In genomic region chr5:150751096-150751891, GRCh38 we compare ENCODE assay signal across 14 cellular contexts. TPM values are rescaled to one million over a fixed set of nuclear protein-coding genes. Genes with fewer than 3 reads are reported as not detected.
DNase-seq lines count a peak whose midpoint lies in the region; ATAC-seq, FAIRE-seq and TF ChIP-seq lines count a peak whose summit lies in the region.
"Had no signal": no experiment of that assay in that cellular context is flagged by ENCODE, and none has a peak within 500 bp of the region (broad histone marks: within the 10 kb centered on the region; RNA-seq: fewer than 3 reads in every experiment).

No MANE protein-coding gene starts in this region.

- in situ Hi-C loops in GM12878 (cut with MboI): no loop called here

- peaks cover 29% of the 10 kb centered on the region for H3K79me2 ChIP-seq in GM12878 (ENCODE audit: control insufficient read depth, insufficient read depth, low read length)
- H3K79me2 ChIP-seq in smooth muscle cell (ENCODE audit: low read depth): peaks cover 78% of the 10 kb centered on the region

- no peaks in the 10 kb centered on the region for H4K20me1 ChIP-seq in GM12878 (ENCODE audit: control insufficient read depth, insufficient read depth)
- H4K20me1 ChIP-seq in smooth muscle cell (ENCODE audit: low read depth): peaks cover 41% of the 10 kb centered on the region

- ATAC-seq in HG02885 (IDR thresholded peaks at IDR 0.05; ENCODE audit: poor library complexity, unreplicated experiment) (peak; percentile 64), GM12878 (peak; percentile 78)
- ATAC-seq: gastroesophageal sphincter had no signal

- POLR2A ChIA-PET in GM12878 (lab: Charles Lee): interaction anchor here (0.5 to 1.3 kb wide), 4 partner anchors 10 to 266 kb away, joined by 3 to 5 read pairs (median 4); partner anchors contain the start of gene RBM22

- RAD21 ChIA-PET in GM12878 (lab: Charles Lee; ENCODE audit: unreplicated experiment): interaction anchor here (0.9 to 1.1 kb wide), 3 partner anchors 14 to 16 kb away, joined by 3 to 5 read pairs (median 3); no protein-coding TSS in a partner anchor

- H3K4me3 ChIP-seq in GM12878 (peak overlapping the region; percentile 17), smooth muscle cell (no peak overlapping the region), right atrium auricular region (no peak overlapping the region)
- H3K4me3 ChIP-seq: gastroesophageal sphincter, tibial nerve had no signal

- no peaks in the 10 kb centered on the region for H3K27me3 ChIP-seq in GM12878 (replicated peaks in 1 of 2; ENCODE audit: control insufficient read depth in 2 of 2, insufficient read depth in 2 of 2, low read length in 1 of 2)
- H3K27me3 ChIP-seq in smooth muscle cell (ENCODE audit: low read depth): no peaks in the 10 kb centered on the region
- no peaks in the 10 kb centered on the region for H3K27me3 ChIP-seq in right atrium auricular region
- H3K27me3 ChIP-seq: gastroesophageal sphincter, tibial nerve had no signal

- H3K9ac ChIP-seq in GM12878 (ENCODE audit: control insufficient read depth, insufficient read depth, low read length): no peak overlapping the region
- no peak overlapping the region for H3K9ac ChIP-seq in smooth muscle cell (ENCODE audit: low read depth)

- H3K9me3 Mint-ChIP-seq in activated naive CD4-positive, alpha-beta T cell treated with anti-CD3 and anti-CD28 coated beads for 36 hours: no peaks in the 10 kb centered on the region
- H3K9me3 Mint-ChIP-seq: T-helper 1 cell treated with Interleukin-12 subunit alpha and Interleukin-12 subunit beta and Interleukin-4 antibody, amounts not matched to agents 30 μg/mL and 1 μg/mL, for 36 hours had no signal

- H3K36me3 ChIP-seq in GM12878 (ENCODE audit: control insufficient read depth in 2 of 2, insufficient read depth in 2 of 2, low read length in 1 of 2) (peaks cover 4 to 13% of the 10 kb centered on the region in 2 experiments; a peak in 3 of 4 replicates), smooth muscle cell (ENCODE audit: low read depth) (peaks cover 31% of the 10 kb centered on the region), right atrium auricular region (peaks cover 31% of the 10 kb centered on the region)

- CTCF ChIA-PET in activated naive CD4-positive, alpha-beta T cell treated with anti-CD3 and anti-CD28 coated beads for 36 hours (lab: Charles Lee): interaction anchor here (2.1 kb wide), 1 partner anchor 50 kb away, joined by 7 read pairs; the partner anchor contains the start of gene RBM22
- CTCF ChIA-PET in GM12878 (lab: Yijun Ruan, JAX): interaction anchor here (0.9 to 3.0 kb wide), 6 partner anchors 10 to 51 kb away, joined by 3 to 20 read pairs (median 4); partner anchors contain the start of gene RBM22

- no peak for TF ChIP-seq POLR2A in GM12878 (IDR thresholded peaks at IDR 0.05; ENCODE audit: low read depth, low read length)

- TF ChIP-seq EP300 in GM12878 (IDR thresholded peaks at IDR 0.05; ENCODE audit: borderline replicate concordance in 1 of 2, control insufficient read depth in 1 of 2, low read depth in 2 of 2, low read length in 2 of 2): no peak

- H2AFZ ChIP-seq in GM12878 (ENCODE audit: control insufficient read depth, low read depth, low read length): no peak overlapping the region
- no peak overlapping the region for H2AFZ ChIP-seq in smooth muscle cell (ENCODE audit: low read depth)

- no TSS peak for BruUV-seq in GM12878 (replicated peaks; lab: Mats Ljungman, UMichigan)

- H3K4me3 Mint-ChIP-seq in activated naive CD4-positive, alpha-beta T cell treated with anti-CD3 and anti-CD28 coated beads for 36 hours: no peak overlapping the region
- H3K4me3 Mint-ChIP-seq: T-helper 1 cell treated with Interleukin-12 subunit alpha and Interleukin-12 subunit beta and Interleukin-4 antibody, amounts not matched to agents 30 μg/mL and 1 μg/mL, for 36 hours had no signal

- no peak for TF ChIP-seq RAD21 in GM12878 (IDR thresholded peaks at IDR 0.05; ENCODE audit: insufficient read depth, low read depth, low read length)

- no peak for TF ChIP-seq CTCF in GM12878 (IDR thresholded peaks at IDR 0.05 in 2 of 3, conservative IDR thresholded peaks at IDR 0.05 in 1 of 3; ENCODE audit: control insufficient read depth in 2 of 3, extremely low read depth in 1 of 3, insufficient read depth in 1 of 3, low read depth in 3 of 3, low read length in 3 of 3)
- TF ChIP-seq CTCF in smooth muscle cell (IDR thresholded peaks at IDR 0.05; ENCODE audit: borderline replicate concordance, insufficient read depth, poor library complexity, severe bottlenecking): no peak
- no peak for TF ChIP-seq CTCF in right atrium auricular region (IDR thresholded peaks at IDR 0.05)

- no peak for FAIRE-seq in GM12878 (lab: Jason Lieb, UNC)
- FAIRE-seq: keratinocyte had no signal

- intact Hi-C loops in activated naive CD4-positive, alpha-beta T cell treated with anti-CD3 and anti-CD28 coated beads for 36 hours (cut with micrococcal nuclease): no loop called here
- intact Hi-C loops in GM12878 (cut with micrococcal nuclease; ENCODE audit: unreplicated experiment): no loop called here

- SMC1A ChIA-PET in GM12878 (lab: Charles Lee; ENCODE audit: uncharacterized antibody, unreplicated experiment): interaction anchor here (0.8 to 2.6 kb wide), 10 partner anchors 10 to 189 kb away, joined by 3 to 25 read pairs (median 5); partner anchors contain the start of genes IRGM and SMIM3

- H3K4me2 ChIP-seq in GM12878 (ENCODE audit: control insufficient read depth, insufficient read depth) (peak overlapping the region; percentile 34; the same call in 1 of the 2 replicates), smooth muscle cell (peak overlapping the region; percentile 31)

- no peak for DNase-seq in activated naive CD4-positive, alpha-beta T cell treated with anti-CD3 and anti-CD28 coated beads for 36 hours
- no peak for DNase-seq in activated naive CD4-positive, alpha-beta T cell (lab: John Stamatoyannopoulos, UW)
- DNase-seq in GM12878 (ENCODE audit: low read depth, low spot score) (no peak), smooth muscle cell (lab: John Stamatoyannopoulos, UW; ENCODE audit: unreplicated experiment) (no peak), NCI-H2196 treated with DMSO at 0.1 percent for 48 hours (lab: John Stamatoyannopoulos, UW; ENCODE audit: unreplicated experiment) (no peak), activated gamma-delta T cell (lab: John Stamatoyannopoulos, UW) (no peak), right atrium auricular region (ENCODE audit: low spot score) (no peak)
- DNase-seq: NCI-H2227 treated with DMSO at 0.1 percent for 48 hours, OCI-M1 had no signal

- 3% methylated on average over 3 of the region's 3 CpGs for WGBS in GM12878 (ENCODE audit: insufficient coverage, insufficient replicate concordance, low lambda C conversion rate, missing lambda C conversion rate)
- 29% methylated on average over 3 of the region's 3 CpGs for WGBS in smooth muscle cell (ENCODE audit: low lambda C conversion rate)

- H3K27ac Mint-ChIP-seq in activated naive CD4-positive, alpha-beta T cell treated with anti-CD3 and anti-CD28 coated beads for 36 hours: peak overlapping the region; percentile 35
- H3K27ac Mint-ChIP-seq: T-helper 1 cell treated with Interleukin-12 subunit alpha and Interleukin-12 subunit beta and Interleukin-4 antibody, amounts not matched to agents 30 μg/mL and 1 μg/mL, for 36 hours had no signal

- H3K27ac ChIP-seq in GM12878 (ENCODE audit: control insufficient read depth, insufficient read depth) (peak overlapping the region; percentile 22; the same call in 1 of the 2 replicates), smooth muscle cell (ENCODE audit: low read depth) (peak overlapping the region; percentile 69), right atrium auricular region (no peak overlapping the region)
- H3K27ac ChIP-seq: gastroesophageal sphincter had no signal

- H3K9me3 ChIP-seq in GM12878 (replicated peaks; ENCODE audit: control insufficient read depth, insufficient read depth, low read length): peaks cover 3% of the 10 kb centered on the region
- H3K9me3 ChIP-seq in smooth muscle cell (replicated peaks; ENCODE audit: low read depth): no peaks in the 10 kb centered on the region
- H3K9me3 ChIP-seq in right atrium auricular region: no peaks in the 10 kb centered on the region
- H3K9me3 ChIP-seq: gastroesophageal sphincter, tibial nerve had no signal

- peaks cover 55% of the 10 kb centered on the region for H3K4me1 Mint-ChIP-seq in activated naive CD4-positive, alpha-beta T cell treated with anti-CD3 and anti-CD28 coated beads for 36 hours (ENCODE audit: low read depth)

- H3F3A ChIP-seq in smooth muscle cell (ENCODE audit: low read depth): peaks cover 14% of the 10 kb centered on the region

- H3K27me3 Mint-ChIP-seq in activated naive CD4-positive, alpha-beta T cell treated with anti-CD3 and anti-CD28 coated beads for 36 hours (ENCODE audit: low read depth): no peaks in the 10 kb centered on the region

- H3K36me3 Mint-ChIP-seq in activated naive CD4-positive, alpha-beta T cell treated with anti-CD3 and anti-CD28 coated beads for 36 hours (ENCODE audit: low read depth): peaks cover 50% of the 10 kb centered on the region

- H3K4me1 ChIP-seq in GM12878 (ENCODE audit: control insufficient read depth, insufficient read depth, low read length) (no peaks in the 10 kb centered on the region; the same call in 1 of the 2 replicates), smooth muscle cell (ENCODE audit: low read depth) (peaks cover 4% of the 10 kb centered on the region), right atrium auricular region (peaks cover 0 to 15% of the 10 kb centered on the region in 2 donors)

RNA-seq across cellular contexts. Expression of gene DCTN4, which starts 7.5 kb away (rescaled TPM):
- 10 to 100 TPM; 41.0 to 47.7 TPM for total RNA-seq in activated naive CD4-positive, alpha-beta T cell treated with anti-CD3 and anti-CD28 coated beads for 36 hours
- 76.3 and 86.3 TPM in 2 replicates for total RNA-seq in GM12878 (2013; cell fraction: nucleolus; rRNA removed)
- 17.9 and 24.1 TPM in 2 replicates for total RNA-seq in GM12878 (2014; rRNA removed)
- 20.9 and 21.3 TPM in 2 replicates for total RNA-seq in GM12878 (2014; rRNA removed; fragmentation: Illumina TruSeq; extraction: Trizol)
- total RNA-seq in GM12878 (2021): 26.6 and 27.8 TPM in 2 replicates
- polyA plus RNA-seq in GM12878 (2011; ENCODE audit: low read depth): 17.1 TPM
- 26.2 and 30.7 TPM in 2 replicates for polyA plus RNA-seq in GM12878 (2011; rRNA removed)
- polyA plus RNA-seq in GM12878 (2011; cell fraction: cytosol; rRNA removed): 21.7 and 23.9 TPM in 2 replicates
- 31.0 and 37.4 TPM in 2 replicates for polyA plus RNA-seq in GM12878 (2011; cell fraction: nucleus; rRNA removed)
- 14.7 and 16.7 TPM in 2 replicates for polyA plus RNA-seq in GM12878 (2012)
- 25.1 and 29.5 TPM in 2 replicates for polyA plus RNA-seq in GM12878 (2014; fragmentation: Illumina TruSeq; extraction: Trizol)
- polyA plus RNA-seq in GM12878 (2014; fragmentation: Nextera tagmentation; extraction: Ambion mirVana): 1 to 10 TPM; 7.6 to 8.5 TPM
- polyA plus RNA-seq in GM12878 (2014; rRNA removed): 14.0 and 17.5 TPM in 2 replicates
- 10 to 100 TPM; 16.6 to 18.1 TPM for polyA plus RNA-seq in GM12878 (2016; fragmentation: Nextera tagmentation; extraction: Ambion mirVana)
- polyA minus RNA-seq in GM12878 (2011; rRNA and poly(A)+ RNA removed): 33.7 and 34.8 TPM in 2 replicates
- polyA minus RNA-seq in GM12878 (2011; cell fraction: cytosol; rRNA and poly(A)+ RNA removed): 10.0 and 14.1 TPM in 2 replicates
- polyA minus RNA-seq in GM12878 (2011; cell fraction: nucleus; rRNA and poly(A)+ RNA removed): 26.1 and 42.6 TPM in 2 replicates
- total RNA-seq in smooth muscle cell: 77.7 and 87.6 TPM in 2 replicates
- 35.2 and 38.7 TPM in 2 replicates for polyA plus RNA-seq in smooth muscle cell
- total RNA-seq in right atrium auricular region: 10 to 100 TPM; 34.6 to 40.0 TPM

RNA-seq across cellular contexts. Expression of gene SMIM3, which starts 27.3 kb away (rescaled TPM):
- total RNA-seq in activated naive CD4-positive, alpha-beta T cell treated with anti-CD3 and anti-CD28 coated beads for 36 hours: 10 to 100 TPM; 32.9 to 37.4 TPM
- total RNA-seq in GM12878 (2013; cell fraction: nucleolus; rRNA removed): 2.9 and 3.0 TPM in 2 replicates
- 9.9 and 11.8 TPM in 2 replicates for total RNA-seq in GM12878 (2014; rRNA removed)
- 7.3 and 7.7 TPM in 2 replicates for total RNA-seq in GM12878 (2014; rRNA removed; fragmentation: Illumina TruSeq; extraction: Trizol)
- 6.9 and 8.4 TPM in 2 replicates for total RNA-seq in GM12878 (2021)
- polyA plus RNA-seq in GM12878 (2011; ENCODE audit: low read depth): 19.7 TPM
- 1.0 TPM in 2 replicates for polyA plus RNA-seq in GM12878 (2011; rRNA removed)
- polyA plus RNA-seq in GM12878 (2011; cell fraction: cytosol; rRNA removed): 1.3 and 1.8 TPM in 2 replicates
- polyA plus RNA-seq in GM12878 (2011; cell fraction: nucleus; rRNA removed): 0.46 and 0.53 TPM in 2 replicates
- polyA plus RNA-seq in GM12878 (2012): 13.1 and 21.5 TPM in 2 replicates
- 6.9 and 10.7 TPM in 2 replicates for polyA plus RNA-seq in GM12878 (2014; fragmentation: Illumina TruSeq; extraction: Trizol)
- polyA plus RNA-seq in GM12878 (2014; fragmentation: Nextera tagmentation; extraction: Ambion mirVana): 1 to 10 TPM; 1.4 to 5.2 TPM
- polyA plus RNA-seq in GM12878 (2014; rRNA removed): 7.7 and 8.7 TPM in 2 replicates
- polyA plus RNA-seq in GM12878 (2016; fragmentation: Nextera tagmentation; extraction: Ambion mirVana): 10 to 100 TPM; 11.1 to 14.3 TPM
- polyA minus RNA-seq in GM12878 (2011; rRNA and poly(A)+ RNA removed): 0.21 and 0.44 TPM in 2 replicates
- polyA minus RNA-seq in GM12878 (2011; cell fraction: cytosol; rRNA and poly(A)+ RNA removed): not detected in 2 replicates
- 0.24 and 0.29 TPM in 2 replicates for polyA minus RNA-seq in GM12878 (2011; cell fraction: nucleus; rRNA and poly(A)+ RNA removed)
- total RNA-seq in smooth muscle cell: 178 and 190 TPM in 2 replicates
- polyA plus RNA-seq in smooth muscle cell: 218 and 261 TPM in 2 replicates
- total RNA-seq in right atrium auricular region: 10 to 100 TPM; 24.6 to 48.1 TPM

RNA-seq across cellular contexts. Expression of gene RBM22, which starts 50.4 kb away (rescaled TPM):
- total RNA-seq in activated naive CD4-positive, alpha-beta T cell treated with anti-CD3 and anti-CD28 coated beads for 36 hours: 10 to 100 TPM; 86.2 to 88.2 TPM
- total RNA-seq in GM12878 (2013; cell fraction: nucleolus; rRNA removed): 66.8 and 67.0 TPM in 2 replicates
- total RNA-seq in GM12878 (2014; rRNA removed): 34.1 and 36.6 TPM in 2 replicates
- 34.1 and 34.6 TPM in 2 replicates for total RNA-seq in GM12878 (2014; rRNA removed; fragmentation: Illumina TruSeq; extraction: Trizol)
- total RNA-seq in GM12878 (2021): 43.8 and 45.7 TPM in 2 replicates
- 38.4 TPM for polyA plus RNA-seq in GM12878 (2011; ENCODE audit: low read depth)
- polyA plus RNA-seq in GM12878 (2011; rRNA removed): 58.1 and 65.6 TPM in 2 replicates
- polyA plus RNA-seq in GM12878 (2011; cell fraction: cytosol; rRNA removed): 39.2 and 44.6 TPM in 2 replicates
- 74.1 and 79.5 TPM in 2 replicates for polyA plus RNA-seq in GM12878 (2011; cell fraction: nucleus; rRNA removed)
- 41.8 and 42.5 TPM in 2 replicates for polyA plus RNA-seq in GM12878 (2012)
- 66.4 and 78.0 TPM in 2 replicates for polyA plus RNA-seq in GM12878 (2014; fragmentation: Illumina TruSeq; extraction: Trizol)
- 10 to 100 TPM; 26.3 to 40.3 TPM for polyA plus RNA-seq in GM12878 (2014; fragmentation: Nextera tagmentation; extraction: Ambion mirVana)
- 37.5 and 38.4 TPM in 2 replicates for polyA plus RNA-seq in GM12878 (2014; rRNA removed)
- 10 to 100 TPM; 54.6 to 57.8 TPM for polyA plus RNA-seq in GM12878 (2016; fragmentation: Nextera tagmentation; extraction: Ambion mirVana)
- 28.1 and 49.2 TPM in 2 replicates for polyA minus RNA-seq in GM12878 (2011; rRNA and poly(A)+ RNA removed)
- polyA minus RNA-seq in GM12878 (2011; cell fraction: cytosol; rRNA and poly(A)+ RNA removed): 16.0 and 20.4 TPM in 2 replicates
- 34.7 and 45.0 TPM in 2 replicates for polyA minus RNA-seq in GM12878 (2011; cell fraction: nucleus; rRNA and poly(A)+ RNA removed)
- 64.0 and 66.6 TPM in 2 replicates for total RNA-seq in smooth muscle cell
- 48.6 and 62.9 TPM in 2 replicates for polyA plus RNA-seq in smooth muscle cell
- 10 to 100 TPM; 26.0 to 29.5 TPM for total RNA-seq in right atrium auricular region

Comparison
In these comparisons a context has a peak if more than half of its experiments do, and no peak if none do; other contexts are left out.
1. H3K27ac ChIP-seq: peak in GM12878 (single experiment) and smooth muscle cell (single experiment); none in right atrium auricular region (0 of 2).